ENCODE assay signal across 7 cellular contexts in the genomic region with DNA sequence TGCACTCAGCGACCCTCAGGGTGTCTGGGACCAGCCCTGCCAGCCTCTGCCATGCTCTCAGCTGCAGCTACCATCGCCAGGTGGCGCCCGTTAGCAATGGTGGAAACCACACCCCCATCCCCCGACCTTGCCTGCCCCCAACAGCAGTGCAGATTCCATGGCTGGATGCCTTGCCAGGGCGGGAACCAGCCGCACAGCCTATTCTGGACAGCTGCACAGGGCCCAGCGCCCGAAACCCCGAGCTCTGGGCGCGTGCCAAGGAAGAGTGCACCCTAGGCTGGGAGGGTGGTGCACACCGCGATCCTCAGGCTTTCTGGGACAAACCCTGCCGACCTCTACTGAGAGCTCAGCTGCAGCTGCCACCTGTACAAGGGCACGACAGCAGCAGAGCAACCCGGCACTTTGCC.
DNase-seq lines count a peak whose midpoint lies in the region; ATAC-seq, FAIRE-seq and TF ChIP-seq lines count a peak whose summit lies in the region.
"Not testable (repeated sequence)": the region's sequence is repeated elsewhere in the genome, so short reads cannot be mapped to it uniquely, and the experiment has no call there.

No MANE protein-coding gene starts in this region.

- H3K9ac ChIP-seq in GM12878 (ENCODE audit: control insufficient read depth, insufficient read depth, low read length) = not testable (repeated sequence)

- TF ChIP-seq CTCF in GM12878 (IDR thresholded peaks at IDR 0.05 in 2 of 3, conservative IDR thresholded peaks at IDR 0.05 in 1 of 3; ENCODE audit: control insufficient read depth in 2 of 3, extremely low read depth in 1 of 3, insufficient read depth in 1 of 3, low read depth in 3 of 3, low read length in 3 of 3); heart left ventricle (IDR thresholded peaks at IDR 0.05); lower lobe of right lung (IDR thresholded peaks at IDR 0.05); spleen (IDR thresholded peaks at IDR 0.05 in 8 of 11, conservative IDR thresholded peaks at IDR 0.05 in 3 of 11): not testable (repeated sequence)

- in situ Hi-C loops in GM12878 (cut with MboI) = not testable (repeated sequence)

- intact Hi-C loops in GM12878 (cut with micrococcal nuclease; ENCODE audit: unreplicated experiment); heart left ventricle (cut with DNase I); lower lobe of right lung (cut with DNase I); spleen (cut with DNase I; ENCODE audit: low total_unique reads): not testable (repeated sequence)

- peak; percentile 0 for DNase-seq in Jurkat, Clone E6-1 (ENCODE audit: low read depth, low spot score)
- DNase-seq in RPMI8226 (peak; percentile 94), heart left ventricle (peak in 2 of 5 donors; percentile 5 to 57), lower lobe of right lung (peak; percentile 28), spleen (peak; percentile 69)
- not testable (repeated sequence) for DNase-seq in GM12878 (ENCODE audit: low read depth, low spot score)

- not testable (repeated sequence) for TF ChIP-seq EP300 in GM12878 (IDR thresholded peaks at IDR 0.05; ENCODE audit: borderline replicate concordance in 1 of 2, control insufficient read depth in 1 of 2, low read depth in 2 of 2, low read length in 2 of 2)

- not testable (repeated sequence) for H3K9me3 ChIP-seq in GM12878 (replicated peaks; ENCODE audit: control insufficient read depth, insufficient read depth, low read length); heart left ventricle; lower lobe of right lung; spleen

- H3K27ac ChIP-seq in GM12878 (ENCODE audit: control insufficient read depth, insufficient read depth); heart left ventricle; lower lobe of right lung; spleen: not testable (repeated sequence)

- RAD21 ChIA-PET in GM12878 (lab: Charles Lee; ENCODE audit: unreplicated experiment) = not testable (repeated sequence)

- not testable (repeated sequence) for TF ChIP-seq RAD21 in GM12878 (IDR thresholded peaks at IDR 0.05; ENCODE audit: insufficient read depth, low read depth, low read length)

- not testable (repeated sequence) for H3K36me3 ChIP-seq in GM12878 (ENCODE audit: control insufficient read depth in 2 of 2, insufficient read depth in 2 of 2, low read length in 1 of 2); heart left ventricle; lower lobe of right lung; spleen

- peak; percentile 58 for ATAC-seq in GM19035 (IDR thresholded peaks at IDR 0.05; ENCODE audit: unreplicated experiment)
- ATAC-seq in GM12878 = 0 out of 3 replicates have a peak, but pooled peaks have one; percentile 35
- ATAC-seq in heart left ventricle = peak in 3 of 4 donors; percentile 42 to 78 (median 46)
- ATAC-seq in lower lobe of right lung = peak; percentile 82 to 83

- H3K4me1 ChIP-seq in GM12878 (ENCODE audit: control insufficient read depth, insufficient read depth, low read length); heart left ventricle; lower lobe of right lung; spleen: not testable (repeated sequence)

- WGBS in GM12878 (ENCODE audit: insufficient coverage, insufficient replicate concordance, low lambda C conversion rate, missing lambda C conversion rate) = 36% methylated on average over 12 of the region's 17 CpGs
- WGBS in heart left ventricle, 4 donors = 67 to 68% methylated on average over 12 of the region's 17 CpGs; no CpG with 5 or more reads in 2 of the 4 donors
- WGBS in spleen, 5 donors = 70 to 78% (median 74%) methylated on average over 11 to 12 of the region's 17 CpGs; no CpG with 5 or more reads in 2 of the 5 donors

- CTCF ChIA-PET in GM12878 (lab: Yijun Ruan, JAX) = not testable (repeated sequence)

- H3K27me3 ChIP-seq in GM12878 (replicated peaks in 1 of 2; ENCODE audit: control insufficient read depth in 2 of 2, insufficient read depth in 2 of 2, low read length in 1 of 2); heart left ventricle; lower lobe of right lung (ENCODE audit: low read depth); spleen (replicated peaks in 1 of 7): not testable (repeated sequence)

- not testable (repeated sequence) for H3K4me2 ChIP-seq in GM12878 (ENCODE audit: control insufficient read depth, insufficient read depth)

- not testable (repeated sequence) for BruUV-seq in GM12878 (replicated peaks; lab: Mats Ljungman, UMichigan)

- H4K20me1 ChIP-seq in GM12878 (ENCODE audit: control insufficient read depth, insufficient read depth) = not testable (repeated sequence)

- FAIRE-seq in GM12878 (lab: Jason Lieb, UNC) = not testable (repeated sequence)

- SMC1A ChIA-PET in GM12878 (lab: Charles Lee; ENCODE audit: uncharacterized antibody, unreplicated experiment) = not testable (repeated sequence)

- POLR2A ChIA-PET in GM12878 (lab: Charles Lee) = not testable (repeated sequence)

- not testable (repeated sequence) for TF ChIP-seq POLR2A in GM12878 (IDR thresholded peaks at IDR 0.05; ENCODE audit: low read depth, low read length); heart left ventricle (IDR thresholded peaks at IDR 0.05); spleen (IDR thresholded peaks at IDR 0.05)

- peak overlapping the region; percentile 35 for H3K4me3 ChIP-seq in Jurkat, Clone E6-1 (ENCODE audit: low read length)
- not testable (repeated sequence) for H3K4me3 ChIP-seq in GM12878, heart left ventricle, lower lobe of right lung, spleen

- not testable (repeated sequence) for H2AFZ ChIP-seq in GM12878 (ENCODE audit: control insufficient read depth, low read depth, low read length)

- not testable (repeated sequence) for H3K79me2 ChIP-seq in GM12878 (ENCODE audit: control insufficient read depth, insufficient read depth, low read length)
